Comparison of ENCODE assay signal across 27 cellular contexts in genomic region chr2:44349506-44349905, GRCh38.
"Had no signal": no experiment of that assay in that cellular context is flagged by ENCODE, and none has a peak within 500 bp of the region (broad histone marks: within the 10 kb centered on the region; RNA-seq: fewer than 3 reads in every experiment).

No MANE protein-coding gene starts in this region.

- H3K27ac Mint-ChIP-seq: natural killer cell treated with Interleukin-12 subunit alpha and Interleukin-12 subunit beta and Interleukin-15 and Interleukin-18, amount 100 ng/mL, for 72 hours; nephron progenitor cell; progenitor cell of endocrine pancreas; stimulated activated effector memory CD8-positive, alpha-beta T cell treated with anti-CD3 and anti-CD28 coated beads, Interleukin-12 subunit alpha, Interleukin-12 subunit beta, amount 100 ng/mL, for 72 hours; stimulated activated naive B cell treated with anti-CD40 and anti-IgM and Interleukin-4, amounts not matched to agents 10 μg/mL and 1 μg/mL and 100 μg/mL, for 72 hours; stimulated activated naive CD8-positive, alpha-beta T cell treated with anti-CD3 and anti-CD28 coated beads, Interleukin-15, Interleukin-2, amounts not matched to agents 100 ng/mL and 50 ng/mL, for 24 hours; type B pancreatic cell had no signal

- H3K36me3 Mint-ChIP-seq: natural killer cell treated with Interleukin-12 subunit alpha and Interleukin-12 subunit beta and Interleukin-15 and Interleukin-18, amount 100 ng/mL, for 72 hours had no signal

- H3K27ac ChIP-seq: parathyroid adenoma, psoas muscle, right lobe of liver, upper lobe of right lung had no signal

- H3K36me3 ChIP-seq: ovary, right lobe of liver, uterus had no signal

- H3K4me3 Mint-ChIP-seq: naive thymus-derived CD8-positive, alpha-beta T cell; natural killer cell treated with Interleukin-12 subunit alpha and Interleukin-12 subunit beta and Interleukin-15 and Interleukin-18, amount 100 ng/mL, for 72 hours; nephron progenitor cell; neural crest cell; stimulated activated effector memory CD8-positive, alpha-beta T cell treated with anti-CD3 and anti-CD28 coated beads, Interleukin-12 subunit alpha, Interleukin-12 subunit beta, amount 100 ng/mL, for 72 hours; stimulated activated naive B cell treated with anti-CD40 and anti-IgM and Interleukin-4, amounts not matched to agents 10 μg/mL and 1 μg/mL and 100 μg/mL, for 72 hours; stimulated activated naive CD8-positive, alpha-beta T cell treated with anti-CD3 and anti-CD28 coated beads, Interleukin-15, Interleukin-2, amounts not matched to agents 100 ng/mL and 50 ng/mL, for 24 hours; type B pancreatic cell had no signal

- H3K9me3 ChIP-seq: neutrophil, ovary, psoas muscle, right lobe of liver, sigmoid colon, stomach, tibial artery, transverse colon, upper lobe of right lung, uterus had no signal

- DNase-seq: naive thymus-derived CD8-positive, alpha-beta T cell; nephron progenitor cell; nucleus accumbens; ovary; psoas muscle; right lobe of liver; sigmoid colon; small intestine; stimulated activated CD4-positive, alpha-beta T cell treated with anti-CD3 and anti-CD28 coated beads, Interleukin-15, amount 100 ng/mL, for 24 hours; stimulated activated CD4-positive, alpha-beta T cell treated with anti-CD3 and anti-CD28 coated beads, Interleukin-2, amount 100 ng/mL, for 24 hours; stimulated activated CD4-positive, alpha-beta T cell treated with anti-CD3 and anti-CD28 coated beads, Interleukin-2, amount 100 ng/mL, for 48 hours; stimulated activated CD4-positive, alpha-beta T cell treated with anti-CD3 and anti-CD28 coated beads, Interleukin-4, amount 100 ng/mL, for 24 hours; stimulated activated naive B cell treated with anti-CD40 and anti-IgM and Interleukin-4, amounts not matched to agents 10 μg/mL and 1 μg/mL and 100 μg/mL, for 72 hours; stimulated activated naive CD4-positive, alpha-beta T cell treated with Interleukin-2 at 50 U/mL for 16 hours; stomach; tibial artery; transverse colon; upper lobe of right lung; uterus had no signal

- H3K4me3 ChIP-seq: ovary, psoas muscle, right lobe of liver, sigmoid colon, stomach, tibial artery, transverse colon, upper lobe of right lung, uterus had no signal

- H3K4me1 ChIP-seq: right lobe of liver had no signal

- H3K27me3 Mint-ChIP-seq: naive thymus-derived CD8-positive, alpha-beta T cell; natural killer cell treated with Interleukin-12 subunit alpha and Interleukin-12 subunit beta and Interleukin-15 and Interleukin-18, amount 100 ng/mL, for 72 hours; progenitor cell of endocrine pancreas; stimulated activated naive B cell treated with anti-CD40 and anti-IgM and Interleukin-4, amounts not matched to agents 10 μg/mL and 1 μg/mL and 100 μg/mL, for 72 hours; stimulated activated naive CD8-positive, alpha-beta T cell treated with anti-CD3 and anti-CD28 coated beads, Interleukin-15, Interleukin-2, amounts not matched to agents 100 ng/mL and 50 ng/mL, for 24 hours; type B pancreatic cell had no signal

- H3K9me3 Mint-ChIP-seq: naive thymus-derived CD8-positive, alpha-beta T cell; natural killer cell treated with Interleukin-12 subunit alpha and Interleukin-12 subunit beta and Interleukin-15 and Interleukin-18, amount 100 ng/mL, for 72 hours; nephron progenitor cell; neural crest cell; stimulated activated effector memory CD8-positive, alpha-beta T cell treated with anti-CD3 and anti-CD28 coated beads, Interleukin-12 subunit alpha, Interleukin-12 subunit beta, amount 100 ng/mL, for 72 hours; stimulated activated naive B cell treated with anti-CD40 and anti-IgM and Interleukin-4, amounts not matched to agents 10 μg/mL and 1 μg/mL and 100 μg/mL, for 72 hours; stimulated activated naive CD8-positive, alpha-beta T cell treated with anti-CD3 and anti-CD28 coated beads, Interleukin-15, Interleukin-2, amounts not matched to agents 100 ng/mL and 50 ng/mL, for 24 hours; type B pancreatic cell had no signal

- H3K27me3 ChIP-seq: neutrophil, ovary, right lobe of liver, sigmoid colon, stomach, tibial artery, transverse colon, upper lobe of right lung, uterus had no signal

- ATAC-seq: naive thymus-derived CD8-positive, alpha-beta T cell; natural killer cell treated with Interleukin-12 subunit alpha and Interleukin-12 subunit beta and Interleukin-15 and Interleukin-18, amount 100 ng/mL, for 72 hours; psoas muscle; right lobe of liver; stimulated activated effector memory CD8-positive, alpha-beta T cell treated with anti-CD3 and anti-CD28 coated beads, Interleukin-12 subunit alpha, Interleukin-12 subunit beta, amount 100 ng/mL, for 72 hours; stimulated activated naive B cell treated with anti-CD40 and anti-IgM and Interleukin-4, amounts not matched to agents 10 μg/mL and 1 μg/mL and 100 μg/mL, for 72 hours; upper lobe of right lung had no signal
